Comparison of ENCODE assay signal across 2 cellular contexts in the genomic region with DNA sequence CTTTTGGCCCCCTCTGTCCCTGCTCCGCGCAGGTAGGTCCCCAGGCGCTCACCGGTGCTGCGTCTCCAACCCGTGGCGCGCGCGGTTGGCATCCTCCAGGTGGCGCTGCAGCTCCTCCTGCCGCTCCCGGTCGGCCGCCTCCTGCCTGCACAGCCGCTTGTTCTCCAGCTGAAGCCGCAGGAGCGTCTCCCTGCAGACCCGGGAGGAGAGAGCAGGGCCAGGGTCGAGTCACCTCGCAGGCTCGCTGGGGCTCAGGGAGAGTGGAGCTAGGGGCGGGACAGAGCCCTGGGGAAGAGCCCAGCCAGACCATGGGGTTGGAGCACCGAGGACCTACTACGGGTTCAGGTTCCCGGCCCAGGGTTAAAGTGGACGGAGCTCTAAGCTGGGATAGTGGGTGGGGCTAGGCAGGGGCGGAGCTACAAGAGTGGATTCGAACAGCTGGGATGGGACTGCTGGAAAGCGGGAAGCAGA.
TF ChIP-seq lines count a peak whose summit lies in the region.

No MANE protein-coding gene starts in this region.

TF ChIP-seq in PFSK-1, 5 proteins besides CTCF, POLR2A, EP300 and RAD21:
- no peak for TF ChIP-seq SIN3A (IDR thresholded peaks at IDR 0.05; ENCODE audit: borderline replicate concordance, insufficient read depth, low read length)
- peak; percentile 91 for TF ChIP-seq FOXP2 (optimal IDR thresholded peaks at IDR 0.05; ENCODE audit: borderline replicate concordance, extremely low read depth, extremely low read length, insufficient read depth)
- no peak for TF ChIP-seq TAF1 (IDR thresholded peaks at IDR 0.05; ENCODE audit: borderline replicate concordance, insufficient read depth, low read length)
- TF ChIP-seq POLR2AphosphoS5 (IDR thresholded peaks at IDR 0.05; ENCODE audit: low read depth, low read length): peak; percentile 57
- TF ChIP-seq, protein P1, sequence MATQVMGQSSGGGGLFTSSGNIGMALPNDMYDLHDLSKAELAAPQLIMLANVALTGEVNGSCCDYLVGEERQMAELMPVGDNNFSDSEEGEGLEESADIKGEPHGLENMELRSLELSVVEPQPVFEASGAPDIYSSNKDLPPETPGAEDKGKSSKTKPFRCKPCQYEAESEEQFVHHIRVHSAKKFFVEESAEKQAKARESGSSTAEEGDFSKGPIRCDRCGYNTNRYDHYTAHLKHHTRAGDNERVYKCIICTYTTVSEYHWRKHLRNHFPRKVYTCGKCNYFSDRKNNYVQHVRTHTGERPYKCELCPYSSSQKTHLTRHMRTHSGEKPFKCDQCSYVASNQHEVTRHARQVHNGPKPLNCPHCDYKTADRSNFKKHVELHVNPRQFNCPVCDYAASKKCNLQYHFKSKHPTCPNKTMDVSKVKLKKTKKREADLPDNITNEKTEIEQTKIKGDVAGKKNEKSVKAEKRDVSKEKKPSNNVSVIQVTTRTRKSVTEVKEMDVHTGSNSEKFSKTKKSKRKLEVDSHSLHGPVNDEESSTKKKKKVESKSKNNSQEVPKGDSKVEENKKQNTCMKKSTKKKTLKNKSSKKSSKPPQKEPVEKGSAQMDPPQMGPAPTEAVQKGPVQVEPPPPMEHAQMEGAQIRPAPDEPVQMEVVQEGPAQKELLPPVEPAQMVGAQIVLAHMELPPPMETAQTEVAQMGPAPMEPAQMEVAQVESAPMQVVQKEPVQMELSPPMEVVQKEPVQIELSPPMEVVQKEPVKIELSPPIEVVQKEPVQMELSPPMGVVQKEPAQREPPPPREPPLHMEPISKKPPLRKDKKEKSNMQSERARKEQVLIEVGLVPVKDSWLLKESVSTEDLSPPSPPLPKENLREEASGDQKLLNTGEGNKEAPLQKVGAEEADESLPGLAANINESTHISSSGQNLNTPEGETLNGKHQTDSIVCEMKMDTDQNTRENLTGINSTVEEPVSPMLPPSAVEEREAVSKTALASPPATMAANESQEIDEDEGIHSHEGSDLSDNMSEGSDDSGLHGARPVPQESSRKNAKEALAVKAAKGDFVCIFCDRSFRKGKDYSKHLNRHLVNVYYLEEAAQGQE (IDR thresholded peaks at IDR 0.05; ENCODE audit: insufficient read depth in 1 of 2, low read depth in 2 of 2, low read length in 2 of 2): no peak

TF ChIP-seq in SK-N-SH, 30 proteins besides CTCF, POLR2A, EP300 and RAD21:
- TF ChIP-seq POLR2AphosphoS5 (IDR thresholded peaks at IDR 0.05; ENCODE audit: low read depth, low read length) (no peak), TAF1 (IDR thresholded peaks at IDR 0.05; ENCODE audit: borderline replicate concordance, low read depth, low read length) (no peak), NFIC (IDR thresholded peaks at IDR 0.05; ENCODE audit: borderline replicate concordance) (no peak)
